ENCODE assay signal across 10 cellular contexts in genomic region chr11:120211522-120212258, GRCh38. TPM values are rescaled to one million over a fixed set of nuclear protein-coding genes. Genes with fewer than 3 reads are reported as not detected.
DNase-seq lines count a peak whose midpoint lies in the region; ATAC-seq and TF ChIP-seq lines count a peak whose summit lies in the region.
"Had no signal": no experiment of that assay in that cellular context is flagged by ENCODE, and none has a peak within 500 bp of the region (broad histone marks: within the 10 kb centered on the region; RNA-seq: fewer than 3 reads in every experiment).

No MANE protein-coding gene starts in this region.

- no peaks in the 10 kb centered on the region for H3K27me3 ChIP-seq in SK-N-SH (ENCODE audit: insufficient read depth)
- peaks cover 0 to 14% (median 7%) of the 10 kb centered on the region in 3 donors for H3K27me3 ChIP-seq in sigmoid colon

- TF ChIP-seq RAD21 in SK-N-SH (IDR thresholded peaks at IDR 0.05; ENCODE audit: low read length) = no peak

- CTCF ChIA-PET in HEK293 (lab: Yijun Ruan, JAX) = interaction anchor here (0.6 kb wide), 1 partner anchor 880 kb away, joined by 3 read pairs; no protein-coding TSS in a partner anchor
- CTCF ChIA-PET in SK-N-SH (lab: Yijun Ruan, JAX) = interaction anchor here (0.7 to 10.3 kb wide), 8 partner anchors 8 to 104 kb away, joined by 3 to 111 read pairs (median 4); no protein-coding TSS in a partner anchor

- H3K9me3 ChIP-seq in HEK293 (ENCODE audit: control insufficient read depth, insufficient read depth, low read depth, low read length) (no peaks in the 10 kb centered on the region), SK-N-SH (no peaks in the 10 kb centered on the region), sigmoid colon (no peaks in the 10 kb centered on the region)

- H3K4me1 ChIP-seq in HEK293 (ENCODE audit: control insufficient read depth, insufficient read depth, low read length) = peaks cover 7% of the 10 kb centered on the region; the same call in 1 of the 2 replicates
- peaks cover 16 to 41% of the 10 kb centered on the region in 2 experiments; a peak in 3 of 4 replicates for H3K4me1 ChIP-seq in SK-N-SH (ENCODE audit: control insufficient read depth in 1 of 2, insufficient read depth in 2 of 2, low read depth in 1 of 2, low read length in 1 of 2)
- peaks cover 0 to 37% (median 30%) of the 10 kb centered on the region in 4 donors for H3K4me1 ChIP-seq in sigmoid colon

- peak overlapping the region; percentile 31; the same call in 1 of the 2 replicates for H3K9ac ChIP-seq in SK-N-SH

- no peak for TF ChIP-seq CTCF in HEK293 (tag by site-specific recombination; IDR thresholded peaks at IDR 0.05)
- no peak for TF ChIP-seq CTCF in SK-N-SH (IDR thresholded peaks at IDR 0.05)
- no peak for TF ChIP-seq CTCF in fibroblast of mammary gland (conservative IDR thresholded peaks at IDR 0.05; ENCODE audit: control insufficient read depth, insufficient read depth, low read depth, low read length)
- no peak for TF ChIP-seq CTCF in sigmoid colon (IDR thresholded peaks at IDR 0.05)
- TF ChIP-seq CTCF in GM13976 (IDR thresholded peaks at IDR 0.05; ENCODE audit: borderline replicate concordance, control extremely low read depth, extremely low read depth, insufficient read depth, missing control alignments) = no peak

- peak overlapping the region; percentile 80 for H3K4me2 ChIP-seq in SK-N-SH

- ATAC-seq in HG02938 (IDR thresholded peaks at IDR 0.05; ENCODE audit: unreplicated experiment) (no peak), esophagus mucosa (no peak)

- intact Hi-C loops in sigmoid colon (cut with DNase I) = loop anchor here (5.0 kb wide), 1 partner anchor 34 kb away; no protein-coding TSS in a partner anchor

- H3K36me3 ChIP-seq in HEK293 (ENCODE audit: control insufficient read depth in 2 of 2, insufficient read depth in 1 of 2, low read length in 2 of 2) = peaks cover 0 to 16% of the 10 kb centered on the region in 2 experiments; a peak in 1 of 3 replicates
- H3K36me3 ChIP-seq in SK-N-SH (replicated peaks in 1 of 2; ENCODE audit: control insufficient read depth in 1 of 2, insufficient read depth in 2 of 2, low read length in 1 of 2) = no peaks in the 10 kb centered on the region
- no peaks in the 10 kb centered on the region for H3K36me3 ChIP-seq in sigmoid colon

- H3K79me2 ChIP-seq in SK-N-SH (ENCODE audit: insufficient read depth) = no peaks in the 10 kb centered on the region

- in situ Hi-C loops in GM13976 (cut with MboI; ENCODE audit: low sequenced_read_pairs, unreplicated experiment) = no loop called here

- H3K27ac ChIP-seq in HEK293 (ENCODE audit: extremely low read depth, low read depth, low read length) (peak overlapping the region; percentile 59; the same call in 1 of the 2 replicates), SK-N-SH (ENCODE audit: low read depth in 2 of 2, low read length in 1 of 2) (no peak overlapping the region), sigmoid colon (peak overlapping the region; percentile 74 to 82 (median 78))

- no peaks in the 10 kb centered on the region for H4K20me1 ChIP-seq in SK-N-SH (ENCODE audit: insufficient read depth)

- peaks cover 2% of the 10 kb centered on the region for H3F3A ChIP-seq in SK-N-SH (replicated peaks; ENCODE audit: insufficient read depth)

- no peak for TF ChIP-seq POLR2A in sigmoid colon (IDR thresholded peaks at IDR 0.05)

- no peak for TF ChIP-seq EP300 in SK-N-SH (IDR thresholded peaks at IDR 0.05; ENCODE audit: borderline replicate concordance in 1 of 2, low read depth in 1 of 2, low read length in 1 of 2)
- TF ChIP-seq EP300 in sigmoid colon (IDR thresholded peaks at IDR 0.05) = no peak

- peak overlapping the region; percentile 74 for H2AFZ ChIP-seq in SK-N-SH (ENCODE audit: low read depth)

- no peaks in the 10 kb centered on the region for H3K9me2 ChIP-seq in SK-N-SH

- H3K4me3 ChIP-seq in HEK293 (ENCODE audit: low read depth, low read length) (peak overlapping the region; percentile 52), SK-N-SH (ENCODE audit: low read depth in 2 of 2, low read length in 1 of 2) (peak overlapping the region; percentile 68 to 69; a peak in 3 of 4 replicates), fibroblast of mammary gland (ENCODE audit: control insufficient read depth, low read depth, low read length) (peak overlapping the region; percentile 83), sigmoid colon (peak overlapping the region; percentile 49 to 70 (median 68))

- DNase-seq in SK-N-SH (no peak), fibroblast of mammary gland (ENCODE audit: low read depth) (no peak), sigmoid colon (no peak), GM13976 (ENCODE audit: low spot score) (no peak), NCI-H187 (lab: John Stamatoyannopoulos, UW) (no peak)

- POLR2A ChIA-PET in HEK293 (lab: Yijun Ruan, JAX) = no interaction called here
- POLR2A ChIA-PET in SK-N-SH (lab: Yijun Ruan, JAX) = no interaction called here

- WGBS in SK-N-SH (ENCODE audit: low lambda C conversion rate) = 67% methylated on average over 12 of the region's 18 CpGs
- 3 to 13% methylated on average over 18 of the region's 18 CpGs for WGBS in sigmoid colon, 2 donors

TF ChIP-seq in HEK293, 187 proteins besides CTCF, POLR2A, EP300 and RAD21 (continues in another document):
- TF ChIP-seq ZNF335 (tag by site-specific recombination; conservative IDR thresholded peaks at IDR 0.05) (peak; percentile 35; the same call in 1 of the 2 replicates), ZIC2 (tag by site-specific recombination; IDR thresholded peaks at IDR 0.05) (peak; percentile 15; the same call in 1 of the 2 replicates), PRDM10 (tag by site-specific recombination; IDR thresholded peaks at IDR 0.05) (peak; percentile 43; the same call in 1 of the 2 replicates), GLIS2 (tag by site-specific recombination; IDR thresholded peaks at IDR 0.05) (0 out of 2 replicates have a peak, but pooled peaks have one; percentile 39)

TF ChIP-seq in SK-N-SH, 30 proteins besides CTCF, POLR2A, EP300 and RAD21:
- TF ChIP-seq RCOR1 (IDR thresholded peaks at IDR 0.05; ENCODE audit: low read length) (no peak), ELF1 (IDR thresholded peaks at IDR 0.05) (no peak), REST (IDR thresholded peaks at IDR 0.05; ENCODE audit: low read depth, low read length) (no peak), USF2 (IDR thresholded peaks at IDR 0.05; ENCODE audit: borderline replicate concordance, low read depth, low read length) (no peak), MXI1 (IDR thresholded peaks at IDR 0.05; ENCODE audit: low read depth, low read length) (no peak), JUND (IDR thresholded peaks at IDR 0.05) (no peak), GATA2 (CRISPR knock-in tag; IDR thresholded peaks at IDR 0.05) (no peak)

RNA-seq across cellular contexts. Expression of gene OAF, which starts 0.9 kb away (rescaled TPM):
- polyA plus RNA-seq in SK-N-SH (2012; rRNA removed) (27.6 and 28.0 TPM in 2 replicates), sigmoid colon (10 to 100 TPM; 51.2 to 94.3 (median 74.7) TPM)
- 13.8 and 20.5 TPM in 2 replicates for polyA plus RNA-seq in SK-N-SH (2012; cell fraction: cytosol; rRNA removed)
- polyA plus RNA-seq in SK-N-SH (2012; cell fraction: nucleus; rRNA removed) = 22.1 and 33.5 TPM in 2 replicates
- total RNA-seq in sigmoid colon (10 to 100 TPM; 23.5 to 44.3 (median 41.2) TPM), esophagus mucosa (9.0 TPM)

RNA-seq across cellular contexts. Expression of gene POU2F3, which starts 28.2 kb away (rescaled TPM):
- polyA plus RNA-seq in SK-N-SH (2012; rRNA removed) = 0.02 TPM in 1 of 2 replicates, not detected in the other
- 0.01 and 0.03 TPM in 2 replicates for polyA plus RNA-seq in SK-N-SH (2012; cell fraction: cytosol; rRNA removed)
- polyA plus RNA-seq in SK-N-SH (2012; cell fraction: nucleus; rRNA removed) = not detected in 2 replicates
- total RNA-seq in sigmoid colon = not detected
- polyA plus RNA-seq in sigmoid colon = 1 to 10 TPM in 2 of 3 donors, under 1 TPM in 1; 0.92 to 1.8 (median 1.3) TPM
- 3.2 TPM for total RNA-seq in esophagus mucosa
- total RNA-seq: activated CD8-positive, alpha-beta memory T cell treated with anti-CD3 and anti-CD28 coated beads for 36 hours; subcutaneous adipose tissue had no signal

Comparison
In these comparisons a context has a peak if more than half of its experiments do, and no peak if none do; other contexts are left out.
1. H3K27ac ChIP-seq: peak in HEK293 (single experiment) and sigmoid colon (4 of 4); none in SK-N-SH (0 of 2).
2. Peak in every context shown above with its lines, with median percentiles within 50 percentile points of each other: H3K4me3 ChIP-seq.